In genomic region chr20:53547664-53548239, GRCh38 we compare ENCODE assay signal across 9 cellular contexts. TPM values are rescaled to one million over a fixed set of nuclear protein-coding genes. Genes with fewer than 3 reads are reported as not detected.
DNase-seq lines count a peak whose midpoint lies in the region; ATAC-seq and TF ChIP-seq lines count a peak whose summit lies in the region.
"Had no signal": no experiment of that assay in that cellular context is flagged by ENCODE, and none has a peak within 500 bp of the region (broad histone marks: within the 10 kb centered on the region; RNA-seq: fewer than 3 reads in every experiment).

No MANE protein-coding gene starts in this region.

- no peak overlapping the region for H3K4me2 ChIP-seq in osteoblast (ENCODE audit: insufficient read depth, low read length)

- no peak overlapping the region for H3K4me3 Mint-ChIP-seq in activated CD8-positive, alpha-beta T cell treated with anti-CD3 and anti-CD28 coated beads for 36 hours
- H3K4me3 Mint-ChIP-seq: T-helper 1 cell treated with Interleukin-12 subunit alpha and Interleukin-12 subunit beta and Interleukin-4 antibody, amounts not matched to agents 30 μg/mL and 1 μg/mL, for 36 hours had no signal

- no peaks in the 10 kb centered on the region for H3K4me1 ChIP-seq in osteoblast (ENCODE audit: insufficient read depth, low read length)

- H3K9me3 ChIP-seq in osteoblast (ENCODE audit: low read depth, low read length): no peaks in the 10 kb centered on the region

- no peaks in the 10 kb centered on the region for H3K27me3 ChIP-seq in osteoblast (ENCODE audit: insufficient read depth, low read length)

- H3K4me1 Mint-ChIP-seq in activated CD8-positive, alpha-beta T cell treated with anti-CD3 and anti-CD28 coated beads for 36 hours (ENCODE audit: low read depth): no peaks in the 10 kb centered on the region

- CTCF ChIA-PET in activated CD8-positive, alpha-beta T cell treated with anti-CD3 and anti-CD28 coated beads for 36 hours (lab: Charles Lee): interaction anchor here (0.9 to 2.1 kb wide), 25 partner anchors 9 to 1235 kb away, joined by 3 to 9 read pairs (median 4); no protein-coding TSS in a partner anchor

- POLR2A ChIA-PET in activated CD8-positive, alpha-beta T cell treated with anti-CD3 and anti-CD28 coated beads for 36 hours (lab: Charles Lee): no interaction called here

- TF ChIP-seq CTCF in HFF-Myc (IDR thresholded peaks at IDR 0.05; ENCODE audit: low read depth, low read length, missing control alignments): peak; percentile 70
- TF ChIP-seq CTCF in activated CD8-positive, alpha-beta T cell treated with anti-CD3 and anti-CD28 coated beads for 36 hours (IDR thresholded peaks at IDR 0.05): peak; percentile 69
- TF ChIP-seq CTCF in foreskin fibroblast (IDR thresholded peaks at IDR 0.05; ENCODE audit: low read depth, low read length): peak; percentile 87
- TF ChIP-seq CTCF in osteoblast (IDR thresholded peaks at IDR 0.05; ENCODE audit: extremely low read depth, low read depth, low read length): peak; percentile 83

- no peak overlapping the region for H3K27ac ChIP-seq in osteoblast (ENCODE audit: low read depth, low read length)

- H3K79me2 ChIP-seq in osteoblast (ENCODE audit: insufficient read depth, low read length): no peaks in the 10 kb centered on the region

- no peak overlapping the region for H3K27ac Mint-ChIP-seq in activated CD8-positive, alpha-beta T cell treated with anti-CD3 and anti-CD28 coated beads for 36 hours
- H3K27ac Mint-ChIP-seq: T-helper 1 cell treated with Interleukin-12 subunit alpha and Interleukin-12 subunit beta and Interleukin-4 antibody, amounts not matched to agents 30 μg/mL and 1 μg/mL, for 36 hours had no signal

- ATAC-seq in activated CD8-positive, alpha-beta T cell treated with anti-CD3 and anti-CD28 coated beads for 36 hours: peak; percentile 66
- ATAC-seq in GM21528 (IDR thresholded peaks at IDR 0.05; ENCODE audit: low FRiP score, unreplicated experiment) (no peak), GM19463 (IDR thresholded peaks at IDR 0.05; ENCODE audit: unreplicated experiment) (no peak)

- H3K4me3 ChIP-seq in HFF-Myc (replicated peaks; ENCODE audit: low read depth, low read length): no peak overlapping the region
- no peak overlapping the region for H3K4me3 ChIP-seq in foreskin fibroblast (ENCODE audit: low read depth in 1 of 2, low read length in 2 of 2)
- H3K4me3 ChIP-seq in osteoblast (ENCODE audit: insufficient read depth, low read length): no peak overlapping the region

- H2AFZ ChIP-seq in osteoblast (ENCODE audit: low read length): peak overlapping the region; percentile 85

- DNase-seq in D341Med (ENCODE audit: low spot score) (peak; percentile 72), HFF-Myc (ENCODE audit: extremely low read depth, low read depth) (peak; percentile 30), NCI-H524 (lab: John Stamatoyannopoulos, UW) (peak; percentile 38 to 75), foreskin fibroblast (peak; percentile 37 to 73), osteoblast (ENCODE audit: insufficient read length, low spot score, missing footprints) (peak; percentile 86)
- peak; percentile 38 for DNase-seq in activated CD8-positive, alpha-beta T cell treated with anti-CD3 and anti-CD28 coated beads for 36 hours

- H3K36me3 ChIP-seq in osteoblast (ENCODE audit: insufficient read depth, low read length): no peaks in the 10 kb centered on the region

- H3K9me3 Mint-ChIP-seq in activated CD8-positive, alpha-beta T cell treated with anti-CD3 and anti-CD28 coated beads for 36 hours: no peaks in the 10 kb centered on the region
- H3K9me3 Mint-ChIP-seq: T-helper 1 cell treated with Interleukin-12 subunit alpha and Interleukin-12 subunit beta and Interleukin-4 antibody, amounts not matched to agents 30 μg/mL and 1 μg/mL, for 36 hours had no signal

- H3K36me3 Mint-ChIP-seq in activated CD8-positive, alpha-beta T cell treated with anti-CD3 and anti-CD28 coated beads for 36 hours (ENCODE audit: low read depth): no peaks in the 10 kb centered on the region

- intact Hi-C loops in activated CD8-positive, alpha-beta T cell treated with anti-CD3 and anti-CD28 coated beads for 36 hours (cut with micrococcal nuclease): no loop called here

- H3K27me3 Mint-ChIP-seq in activated CD8-positive, alpha-beta T cell treated with anti-CD3 and anti-CD28 coated beads for 36 hours: no peaks in the 10 kb centered on the region

- H4K20me1 ChIP-seq in osteoblast (ENCODE audit: insufficient read depth, low read length): no peaks in the 10 kb centered on the region

RNA-seq across cellular contexts. Expression of gene ZNF217, which starts 45.9 kb away (rescaled TPM):
- total RNA-seq in activated CD8-positive, alpha-beta T cell treated with anti-CD3 and anti-CD28 coated beads for 36 hours: 10 to 100 TPM; 51.3 to 51.8 TPM
- 26.4 and 26.8 TPM in 2 replicates for total RNA-seq in osteoblast

Comparison
In these comparisons a context has a peak if more than half of its experiments do, and no peak if none do; other contexts are left out.
1. DNase-seq: peak in every context shown above with its lines; median percentile 86 in osteoblast; 72 in D341Med; 56 in NCI-H524; 55 in foreskin fibroblast; 38 in activated CD8-positive, alpha-beta T cell treated with anti-CD3 and anti-CD28 coated beads for 36 hours; 30 in HFF-Myc.